Comparison of ENCODE assay signal across 8 cellular contexts in the genomic region with DNA sequence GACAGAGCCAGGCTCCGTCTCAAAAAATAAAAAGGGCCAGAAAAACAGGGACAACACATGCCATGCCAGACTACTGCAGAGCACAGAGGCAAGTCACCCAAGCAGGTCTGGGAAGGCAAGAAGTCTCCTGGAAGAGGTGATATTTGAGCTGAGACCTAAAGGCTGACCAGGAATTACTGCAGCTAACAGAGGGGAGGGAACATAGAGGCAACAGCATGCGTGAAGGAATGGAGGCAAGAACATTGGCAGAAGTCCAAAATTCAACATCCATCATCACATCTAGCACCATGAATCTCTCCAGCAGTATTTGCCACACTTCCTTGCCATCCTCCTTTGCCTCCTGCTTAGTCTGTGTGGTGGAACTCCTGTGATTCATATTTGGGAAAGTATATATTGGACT. TPM values are rescaled to one million over a fixed set of nuclear protein-coding genes. Genes with fewer than 3 reads are reported as not detected.
DNase-seq lines count a peak whose midpoint lies in the region; ATAC-seq and TF ChIP-seq lines count a peak whose summit lies in the region.

No MANE protein-coding gene starts in this region.

- H3K4me1 ChIP-seq in left ventricle myocardium inferior, result peaks cover 39% of the 10 kb centered on the region
- peaks cover 20 to 38% (median 23%) of the 10 kb centered on the region in 4 donors for H3K4me1 ChIP-seq in upper lobe of left lung
- H3K4me1 ChIP-seq in aorta (ENCODE audit: control insufficient read depth in 1 of 2, insufficient read depth in 2 of 2, low read length in 2 of 2), result no peaks in the 10 kb centered on the region

- H3K4me3 ChIP-seq in left ventricle myocardium inferior, result peak overlapping the region; percentile 80
- peak overlapping the region in 3 of 4 donors; percentile 71 to 78 (median 75) for H3K4me3 ChIP-seq in upper lobe of left lung
- H3K4me3 ChIP-seq in aorta (ENCODE audit: low read length in 2 of 2), result no peak overlapping the region

- TF ChIP-seq POLR2A in upper lobe of left lung (IDR thresholded peaks at IDR 0.05), result no peak

- POLR2A ChIA-PET in activated CD8-positive, alpha-beta T cell treated with anti-CD3 and anti-CD28 coated beads, Interleukin-2, amount 10 ng/mL, durations not matched to agents 7 days and 5 days (lab: Charles Lee), result interaction anchor here (1.5 kb wide), 1 partner anchor 25 kb away, joined by 4 read pairs; no protein-coding TSS in a partner anchor

- H3K36me3 ChIP-seq in left ventricle myocardium inferior, result no peaks in the 10 kb centered on the region
- H3K36me3 ChIP-seq in upper lobe of left lung, result no peaks in the 10 kb centered on the region
- no peaks in the 10 kb centered on the region for H3K36me3 ChIP-seq in aorta (ENCODE audit: control insufficient read depth in 1 of 2, insufficient read depth in 2 of 2, low read length in 1 of 2)

- TF ChIP-seq CTCF in left ventricle myocardium inferior (IDR thresholded peaks at IDR 0.05; ENCODE audit: borderline replicate concordance) (no peak), upper lobe of left lung (IDR thresholded peaks at IDR 0.05) (no peak)

- CTCF ChIA-PET in activated CD8-positive, alpha-beta T cell treated with anti-CD3 and anti-CD28 coated beads, Interleukin-2, amount 10 ng/mL, durations not matched to agents 7 days and 5 days (lab: Charles Lee), result interaction anchor here (2.3 to 3.9 kb wide), 2 partner anchors 345 to 348 kb away, joined by 13 to 32 read pairs; no protein-coding TSS in a partner anchor

- no peaks in the 10 kb centered on the region for H3K27me3 Mint-ChIP-seq in activated CD8-positive, alpha-beta T cell treated with anti-CD3 and anti-CD28 coated beads, Interleukin-2, amount 10 ng/mL, durations not matched to agents 7 days and 5 days (ENCODE audit: low read depth)

- H3K9me3 ChIP-seq in left ventricle myocardium inferior (replicated peaks) (no peaks in the 10 kb centered on the region), upper lobe of left lung (no peaks in the 10 kb centered on the region), aorta (ENCODE audit: control insufficient read depth, low read length) (no peaks in the 10 kb centered on the region)

- H3K9me3 Mint-ChIP-seq in activated CD8-positive, alpha-beta T cell treated with anti-CD3 and anti-CD28 coated beads, Interleukin-2, amount 10 ng/mL, durations not matched to agents 7 days and 5 days (ENCODE audit: insufficient read depth), result no peaks in the 10 kb centered on the region

- H3K27me3 ChIP-seq in left ventricle myocardium inferior (ENCODE audit: low read depth), result no peaks in the 10 kb centered on the region
- no peaks in the 10 kb centered on the region for H3K27me3 ChIP-seq in upper lobe of left lung
- H3K27me3 ChIP-seq in aorta (ENCODE audit: control insufficient read depth in 1 of 2, insufficient read depth in 2 of 2, low read length in 1 of 2), result no peaks in the 10 kb centered on the region

- peaks cover 30% of the 10 kb centered on the region for H3K4me1 Mint-ChIP-seq in activated CD8-positive, alpha-beta T cell treated with anti-CD3 and anti-CD28 coated beads, Interleukin-2, amount 10 ng/mL, durations not matched to agents 7 days and 5 days (ENCODE audit: low read depth)

- ATAC-seq in Right ventricle myocardium superior (ENCODE audit: poor library complexity) (no peak), upper lobe of left lung (ENCODE audit: low FRiP score in 2 of 2) (no peak), GM18511 (IDR thresholded peaks at IDR 0.05; ENCODE audit: unreplicated experiment) (no peak), aorta (ENCODE audit: low FRiP score) (no peak)
- ATAC-seq in activated CD8-positive, alpha-beta T cell treated with anti-CD3 and anti-CD28 coated beads, Interleukin-2, amount 10 ng/mL, durations not matched to agents 7 days and 5 days, result no peak

- H3K36me3 Mint-ChIP-seq in activated CD8-positive, alpha-beta T cell treated with anti-CD3 and anti-CD28 coated beads, Interleukin-2, amount 10 ng/mL, durations not matched to agents 7 days and 5 days (ENCODE audit: low read depth), result peaks cover 7% of the 10 kb centered on the region

- peak overlapping the region; percentile 95 for H3K4me3 Mint-ChIP-seq in activated CD8-positive, alpha-beta T cell treated with anti-CD3 and anti-CD28 coated beads, Interleukin-2, amount 10 ng/mL, durations not matched to agents 7 days and 5 days

- DNase-seq in left ventricle myocardium inferior, result no peak
- no peak for DNase-seq in Right ventricle myocardium superior
- DNase-seq in activated CD8-positive, alpha-beta T cell treated with anti-CD3 and anti-CD28 coated beads, Interleukin-2, amount 10 ng/mL, durations not matched to agents 7 days and 5 days, result no peak
- DNase-seq in kidney glomerular epithelial cell (lab: John Stamatoyannopoulos, UW), result peak; percentile 20
- no peak for DNase-seq in upper lobe of left lung
- no peak for DNase-seq in NCI-H1417 treated with DMSO at 0.1 percent for 48 hours (lab: John Stamatoyannopoulos, UW)
- DNase-seq in aorta, result no peak

- TF ChIP-seq EP300 in upper lobe of left lung (IDR thresholded peaks at IDR 0.05), result no peak

- WGBS in upper lobe of left lung, 2 donors, result 31 to 49% methylated on average over 2 of the region's 2 CpGs
- 4 to 11% methylated on average over 2 of the region's 2 CpGs for WGBS in aorta, 2 donors

- peak overlapping the region; percentile 96 for H3K27ac Mint-ChIP-seq in activated CD8-positive, alpha-beta T cell treated with anti-CD3 and anti-CD28 coated beads, Interleukin-2, amount 10 ng/mL, durations not matched to agents 7 days and 5 days

- H3K27ac ChIP-seq in left ventricle myocardium inferior (replicated peaks) (peak overlapping the region; percentile 87), upper lobe of left lung (peak overlapping the region in 3 of 4 donors; percentile 54 to 84 (median 72)), aorta (ENCODE audit: low read depth in 1 of 2, low read length in 2 of 2) (no peak overlapping the region)

- intact Hi-C loops in left ventricle myocardium inferior (cut with micrococcal nuclease), result no loop called here
- intact Hi-C loops in Right ventricle myocardium superior (cut with DNase I), result loop anchor here (5.0 kb wide), 1 partner anchor 196 kb away; a partner anchor contains a TSS
- intact Hi-C loops in aorta (cut with DNase I), result loop anchor here (5.0 kb wide), 2 partner anchors 179 to 306 kb away; a partner anchor contains a TSS

RNA-seq across cellular contexts. Expression of a gene that starts 0.9 kb away (rescaled TPM):
- total RNA-seq in left ventricle myocardium inferior, result 22.5 TPM
- total RNA-seq in Right ventricle myocardium superior, result 24.6 TPM
- total RNA-seq in activated CD8-positive, alpha-beta T cell treated with anti-CD3 and anti-CD28 coated beads, Interleukin-2, amount 10 ng/mL, durations not matched to agents 7 days and 5 days, result 10 to 100 TPM in 1 of 2 experiments, 1 to 10 TPM in 1; 9.4 to 10.7 TPM
- 10 to 100 TPM; 14.6 to 27.2 (median 20.1) TPM for total RNA-seq in upper lobe of left lung
- 10 to 100 TPM; 13.2 to 14.7 TPM for total RNA-seq in aorta
- 10 to 100 TPM; 13.4 TPM for polyA plus RNA-seq in aorta

Comparison
In these comparisons a context has a peak if more than half of its experiments do, and no peak if none do; other contexts are left out.
1. H3K27ac ChIP-seq: peak in left ventricle myocardium inferior (single experiment) and upper lobe of left lung (3 of 4); none in aorta (0 of 2).
2. H3K4me3 ChIP-seq: peak in left ventricle myocardium inferior (single experiment) and upper lobe of left lung (3 of 4); none in aorta (0 of 2).